Comparison of ENCODE assay signal across 2 cellular contexts in genomic region chr2:131094655-131095281, GRCh38.
TF ChIP-seq lines count a peak whose summit lies in the region.

No MANE protein-coding gene starts in this region.

TF ChIP-seq in WTC11, 78 proteins besides CTCF, POLR2A, EP300 and RAD21 (continued from another document):
- TF ChIP-seq ZBTB43 (CRISPR knock-in tag; IDR thresholded peaks at IDR 0.05) (no peak), ATF6 (CRISPR knock-in tag; IDR thresholded peaks at IDR 0.05) (no peak), IRF1 (CRISPR knock-in tag; IDR thresholded peaks at IDR 0.05) (no peak), GRHL2 (CRISPR knock-in tag; IDR thresholded peaks at IDR 0.05; ENCODE audit: insufficient replicate concordance, severe bottlenecking) (no peak), TCF7 (CRISPR knock-in tag; IDR thresholded peaks at IDR 0.05; ENCODE audit: low read depth) (no peak), PRDM15 (CRISPR knock-in tag; IDR thresholded peaks at IDR 0.05) (no peak)

TF ChIP-seq in HepG2, 621 proteins besides CTCF, POLR2A, EP300 and RAD21 (continued from another document):
- no peak for TF ChIP-seq TFAP4 (IDR thresholded peaks at IDR 0.05; ENCODE audit: borderline replicate concordance, low read depth)
- peak in 1 of 2 experiments; percentile 62; a peak in 3 of 4 replicates for TF ChIP-seq MAFK (conservative IDR thresholded peaks at IDR 0.05 in 1 of 2, IDR thresholded peaks at IDR 0.05 in 1 of 2; ENCODE audit: low read length in 2 of 2)
